Comparison of ENCODE assay signal across 16 cellular contexts in genomic region chr11:130474637-130475400, GRCh38. TPM values are rescaled to one million over a fixed set of nuclear protein-coding genes. Genes with fewer than 3 reads are reported as not detected.
"Had no signal": no experiment of that assay in that cellular context is flagged by ENCODE, and none has a peak within 500 bp of the region (broad histone marks: within the 10 kb centered on the region; RNA-seq: fewer than 3 reads in every experiment).

No MANE protein-coding gene starts in this region.

- ATAC-seq: mucosa of descending colon, natural killer cell, T-cell had no signal

- H3K9me3 ChIP-seq: mucosa of descending colon, SJSA1, transverse colon had no signal

- H3K36me3 Mint-ChIP-seq: natural killer cell, T-cell had no signal

- H3K9me3 Mint-ChIP-seq: dendritic cell treated with granulocyte-macrophage colony-stimulating factor and Interleukin-4, amounts not matched to agents 40 ng/mL and 50 ng/mL, for 4 days; natural killer cell; T-cell had no signal

- H3K27ac ChIP-seq: SJSA1, transverse colon, WERI-Rb-1 had no signal

- H3K27me3 ChIP-seq: SJSA1, transverse colon had no signal

- H3K4me3 Mint-ChIP-seq: dendritic cell treated with granulocyte-macrophage colony-stimulating factor and Interleukin-4, amounts not matched to agents 40 ng/mL and 50 ng/mL, for 4 days; natural killer cell; T-cell had no signal

- H3K4me3 ChIP-seq: mucosa of descending colon, SJSA1, transverse colon had no signal

- H3K36me3 ChIP-seq: SJSA1, transverse colon, WERI-Rb-1 had no signal

- H3K4me1 Mint-ChIP-seq: natural killer cell had no signal

- H3K27me3 Mint-ChIP-seq: dendritic cell treated with granulocyte-macrophage colony-stimulating factor and Interleukin-4, amounts not matched to agents 40 ng/mL and 50 ng/mL, for 4 days; T-cell had no signal

- DNase-seq: activated CD4-positive, alpha-beta T cell treated with anti-CD3 and anti-CD28 coated beads for 4 hours; activated naive CD4-positive, alpha-beta T cell treated with anti-CD3 and anti-CD28 coated beads, Interleukin-2, amount 50 U/mL, for 16 hours; erythroblast; hippocampal formation; mammary epithelial cell; mucosa of descending colon; natural killer cell; stimulated activated CD4-positive, alpha-beta T cell treated with anti-CD3 and anti-CD28 coated beads, Interleukin-15, amount 100 ng/mL, for 24 hours; stimulated activated CD4-positive, alpha-beta T cell treated with anti-CD3 and anti-CD28 coated beads, Interleukin-4, amount 100 ng/mL, for 24 hours; T-cell; T1000; transverse colon; WERI-Rb-1 had no signal

- H3K27ac Mint-ChIP-seq: dendritic cell treated with granulocyte-macrophage colony-stimulating factor and Interleukin-4, amounts not matched to agents 40 ng/mL and 50 ng/mL, for 4 days; natural killer cell; T-cell had no signal

RNA-seq across cellular contexts. Expression of gene ADAMTS8, which starts 46.4 kb away (rescaled TPM):
- total RNA-seq: glomerular endothelial cell, natural killer cell had no signal
- polyA plus RNA-seq: mammary epithelial cell had no signal
